In the genomic region with DNA sequence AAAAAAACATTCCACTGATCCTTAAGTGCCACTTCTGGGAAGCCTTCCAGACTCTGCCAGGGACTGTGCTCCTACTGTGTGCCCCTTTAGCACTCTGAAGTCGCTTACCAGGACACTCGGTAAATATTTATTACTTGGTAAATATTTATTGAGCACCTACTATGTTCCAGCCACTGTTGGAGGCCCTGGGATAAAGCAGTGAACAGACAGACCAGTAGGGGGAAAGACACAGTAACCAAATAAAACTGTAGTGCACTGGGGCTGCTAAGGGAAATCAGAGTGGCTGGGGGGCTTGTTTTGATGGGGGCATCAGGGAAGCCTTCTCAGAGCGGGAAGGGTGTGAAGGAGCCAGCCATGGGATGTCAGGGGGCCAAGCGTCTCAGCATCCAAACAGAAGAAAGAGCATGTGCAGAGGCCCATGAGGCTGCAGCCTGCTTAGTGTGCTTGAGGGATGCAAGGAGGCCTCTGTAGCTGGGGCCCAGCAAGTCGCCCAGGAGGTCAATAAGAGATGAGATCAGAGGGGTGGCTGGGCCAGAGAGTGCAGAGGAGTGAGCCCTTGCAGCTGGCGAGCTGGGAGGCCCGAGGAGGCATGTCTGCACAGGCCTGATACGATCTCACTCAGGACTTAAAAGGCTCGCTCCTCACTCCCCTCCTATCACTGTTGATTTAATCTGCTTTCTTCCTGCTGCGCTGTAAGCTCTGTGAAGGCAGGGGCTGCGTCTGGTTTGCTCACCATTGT, we compare ENCODE assay signal across 1 cellular context.
TF ChIP-seq lines count a peak whose summit lies in the region.

No MANE protein-coding gene starts in this region.

TF ChIP-seq in GM23338, 12 proteins besides CTCF, POLR2A, EP300 and RAD21 (continued from another document):
- TF ChIP-seq, protein P1, sequence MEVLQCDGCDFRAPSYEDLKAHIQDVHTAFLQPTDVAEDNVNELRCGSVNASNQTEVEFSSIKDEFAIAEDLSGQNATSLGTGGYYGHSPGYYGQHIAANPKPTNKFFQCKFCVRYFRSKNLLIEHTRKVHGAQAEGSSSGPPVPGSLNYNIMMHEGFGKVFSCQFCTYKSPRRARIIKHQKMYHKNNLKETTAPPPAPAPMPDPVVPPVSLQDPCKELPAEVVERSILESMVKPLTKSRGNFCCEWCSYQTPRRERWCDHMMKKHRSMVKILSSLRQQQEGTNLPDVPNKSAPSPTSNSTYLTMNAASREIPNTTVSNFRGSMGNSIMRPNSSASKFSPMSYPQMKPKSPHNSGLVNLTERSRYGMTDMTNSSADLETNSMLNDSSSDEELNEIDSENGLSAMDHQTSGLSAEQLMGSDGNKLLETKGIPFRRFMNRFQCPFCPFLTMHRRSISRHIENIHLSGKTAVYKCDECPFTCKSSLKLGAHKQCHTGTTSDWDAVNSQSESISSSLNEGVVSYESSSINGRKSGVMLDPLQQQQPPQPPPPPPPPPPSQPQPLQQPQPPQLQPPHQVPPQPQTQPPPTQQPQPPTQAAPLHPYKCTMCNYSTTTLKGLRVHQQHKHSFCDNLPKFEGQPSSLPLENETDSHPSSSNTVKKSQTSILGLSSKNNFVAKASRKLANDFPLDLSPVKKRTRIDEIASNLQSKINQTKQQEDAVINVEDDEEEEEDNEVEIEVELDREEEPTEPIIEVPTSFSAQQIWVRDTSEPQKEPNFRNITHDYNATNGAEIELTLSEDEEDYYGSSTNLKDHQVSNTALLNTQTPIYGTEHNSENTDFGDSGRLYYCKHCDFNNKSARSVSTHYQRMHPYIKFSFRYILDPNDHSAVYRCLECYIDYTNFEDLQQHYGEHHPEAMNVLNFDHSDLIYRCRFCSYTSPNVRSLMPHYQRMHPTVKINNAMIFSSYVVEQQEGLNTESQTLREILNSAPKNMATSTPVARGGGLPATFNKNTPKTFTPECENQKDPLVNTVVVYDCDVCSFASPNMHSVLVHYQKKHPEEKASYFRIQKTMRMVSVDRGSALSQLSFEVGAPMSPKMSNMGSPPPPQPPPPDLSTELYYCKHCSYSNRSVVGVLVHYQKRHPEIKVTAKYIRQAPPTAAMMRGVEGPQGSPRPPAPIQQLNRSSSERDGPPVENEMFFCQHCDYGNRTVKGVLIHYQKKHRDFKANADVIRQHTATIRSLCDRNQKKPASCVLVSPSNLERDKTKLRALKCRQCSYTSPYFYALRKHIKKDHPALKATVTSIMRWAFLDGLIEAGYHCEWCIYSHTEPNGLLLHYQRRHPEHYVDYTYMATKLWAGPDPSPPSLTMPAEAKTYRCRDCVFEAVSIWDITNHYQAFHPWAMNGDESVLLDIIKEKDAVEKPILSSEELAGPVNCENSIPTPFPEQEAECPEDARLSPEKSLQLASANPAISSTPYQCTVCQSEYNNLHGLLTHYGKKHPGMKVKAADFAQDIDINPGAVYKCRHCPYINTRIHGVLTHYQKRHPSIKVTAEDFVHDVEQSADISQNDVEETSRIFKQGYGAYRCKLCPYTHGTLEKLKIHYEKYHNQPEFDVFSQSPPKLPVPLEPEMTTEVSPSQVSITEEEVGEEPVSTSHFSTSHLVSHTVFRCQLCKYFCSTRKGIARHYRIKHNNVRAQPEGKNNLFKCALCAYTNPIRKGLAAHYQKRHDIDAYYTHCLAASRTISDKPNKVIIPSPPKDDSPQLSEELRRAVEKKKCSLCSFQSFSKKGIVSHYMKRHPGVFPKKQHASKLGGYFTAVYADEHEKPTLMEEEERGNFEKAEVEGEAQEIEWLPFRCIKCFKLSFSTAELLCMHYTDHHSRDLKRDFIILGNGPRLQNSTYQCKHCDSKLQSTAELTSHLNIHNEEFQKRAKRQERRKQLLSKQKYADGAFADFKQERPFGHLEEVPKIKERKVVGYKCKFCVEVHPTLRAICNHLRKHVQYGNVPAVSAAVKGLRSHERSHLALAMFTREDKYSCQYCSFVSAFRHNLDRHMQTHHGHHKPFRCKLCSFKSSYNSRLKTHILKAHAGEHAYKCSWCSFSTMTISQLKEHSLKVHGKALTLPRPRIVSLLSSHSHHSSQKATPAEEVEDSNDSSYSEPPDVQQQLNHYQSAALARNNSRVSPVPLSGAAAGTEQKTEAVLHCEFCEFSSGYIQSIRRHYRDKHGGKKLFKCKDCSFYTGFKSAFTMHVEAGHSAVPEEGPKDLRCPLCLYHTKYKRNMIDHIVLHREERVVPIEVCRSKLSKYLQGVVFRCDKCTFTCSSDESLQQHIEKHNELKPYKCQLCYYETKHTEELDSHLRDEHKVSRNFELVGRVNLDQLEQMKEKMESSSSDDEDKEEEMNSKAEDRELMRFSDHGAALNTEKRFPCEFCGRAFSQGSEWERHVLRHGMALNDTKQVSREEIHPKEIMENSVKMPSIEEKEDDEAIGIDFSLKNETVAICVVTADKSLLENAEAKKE (CRISPR knock-in tag; IDR thresholded peaks at IDR 0.05), result no peak
